Comparison of ENCODE assay signal across 2 cellular contexts in the genomic region with DNA sequence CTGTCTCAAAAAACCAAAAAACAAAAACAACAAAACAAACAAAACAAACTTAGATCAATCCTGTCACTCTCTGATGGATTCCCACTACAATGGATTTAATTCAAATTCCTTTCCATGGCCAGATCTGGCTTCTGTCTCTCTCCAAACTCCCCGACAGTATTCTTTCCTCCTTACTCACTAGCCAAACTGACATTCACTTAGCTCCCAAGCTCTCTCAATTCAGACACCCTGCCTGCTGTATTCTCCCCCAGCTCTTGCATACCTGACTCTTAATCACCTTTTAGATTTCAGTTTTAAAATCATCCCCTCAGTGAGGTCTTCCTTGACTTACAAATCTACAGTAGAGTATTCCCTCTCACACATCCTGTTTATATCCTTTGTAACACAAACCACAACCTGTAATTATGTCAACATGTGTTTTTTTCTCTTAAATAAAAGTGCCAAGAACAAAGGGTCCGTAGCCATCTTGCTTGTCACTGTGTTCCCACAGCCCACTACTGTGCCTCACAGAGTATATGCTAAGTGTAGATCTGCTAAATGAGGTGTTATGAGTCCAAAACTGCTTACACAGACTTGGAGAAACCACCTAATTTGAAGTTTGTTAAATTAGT.
TF ChIP-seq lines count a peak whose summit lies in the region.

No MANE protein-coding gene starts in this region.

TF ChIP-seq in IMR-90, 13 proteins besides CTCF, POLR2A, EP300 and RAD21:
- TF ChIP-seq FOS (IDR thresholded peaks at IDR 0.05; ENCODE audit: low read depth, low read length): no peak
- no peak for TF ChIP-seq CHD1 (IDR thresholded peaks at IDR 0.05; ENCODE audit: low read depth, low read length)
- no peak for TF ChIP-seq BHLHE40 (IDR thresholded peaks at IDR 0.05; ENCODE audit: low read depth, low read length)
- no peak for TF ChIP-seq NFE2L2 (IDR thresholded peaks at IDR 0.05; ENCODE audit: low read depth, low read length)
- no peak for TF ChIP-seq MXI1 (IDR thresholded peaks at IDR 0.05; ENCODE audit: borderline replicate concordance, low read depth, low read length)
- no peak for TF ChIP-seq RCOR1 (IDR thresholded peaks at IDR 0.05; ENCODE audit: insufficient replicate concordance, low read length)
- no peak for TF ChIP-seq CEBPB (IDR thresholded peaks at IDR 0.05; ENCODE audit: low read depth, low read length)
- TF ChIP-seq MAZ (IDR thresholded peaks at IDR 0.05; ENCODE audit: borderline replicate concordance, low read depth, low read length): no peak
- TF ChIP-seq, protein P1, sequence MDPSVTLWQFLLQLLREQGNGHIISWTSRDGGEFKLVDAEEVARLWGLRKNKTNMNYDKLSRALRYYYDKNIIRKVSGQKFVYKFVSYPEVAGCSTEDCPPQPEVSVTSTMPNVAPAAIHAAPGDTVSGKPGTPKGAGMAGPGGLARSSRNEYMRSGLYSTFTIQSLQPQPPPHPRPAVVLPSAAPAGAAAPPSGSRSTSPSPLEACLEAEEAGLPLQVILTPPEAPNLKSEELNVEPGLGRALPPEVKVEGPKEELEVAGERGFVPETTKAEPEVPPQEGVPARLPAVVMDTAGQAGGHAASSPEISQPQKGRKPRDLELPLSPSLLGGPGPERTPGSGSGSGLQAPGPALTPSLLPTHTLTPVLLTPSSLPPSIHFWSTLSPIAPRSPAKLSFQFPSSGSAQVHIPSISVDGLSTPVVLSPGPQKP (IDR thresholded peaks at IDR 0.05; ENCODE audit: borderline replicate concordance, low read depth, low read length): no peak
- TF ChIP-seq RFX5 (IDR thresholded peaks at IDR 0.05; ENCODE audit: low read depth, low read length): no peak
- TF ChIP-seq MAFK (IDR thresholded peaks at IDR 0.05; ENCODE audit: low read depth, low read length): no peak
- TF ChIP-seq SMC3 (IDR thresholded peaks at IDR 0.05; ENCODE audit: low read depth, low read length): no peak
- TF ChIP-seq, protein P2, sequence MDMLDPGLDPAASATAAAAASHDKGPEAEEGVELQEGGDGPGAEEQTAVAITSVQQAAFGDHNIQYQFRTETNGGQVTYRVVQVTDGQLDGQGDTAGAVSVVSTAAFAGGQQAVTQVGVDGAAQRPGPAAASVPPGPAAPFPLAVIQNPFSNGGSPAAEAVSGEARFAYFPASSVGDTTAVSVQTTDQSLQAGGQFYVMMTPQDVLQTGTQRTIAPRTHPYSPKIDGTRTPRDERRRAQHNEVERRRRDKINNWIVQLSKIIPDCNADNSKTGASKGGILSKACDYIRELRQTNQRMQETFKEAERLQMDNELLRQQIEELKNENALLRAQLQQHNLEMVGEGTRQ (IDR thresholded peaks at IDR 0.05; ENCODE audit: low read depth, low read length): no peak

TF ChIP-seq in GM12878, 131 proteins besides CTCF, POLR2A, EP300 and RAD21:
- no peak for TF ChIP-seq ZNF207 (IDR thresholded peaks at IDR 0.05; ENCODE audit: borderline replicate concordance)
- TF ChIP-seq, protein P3, sequence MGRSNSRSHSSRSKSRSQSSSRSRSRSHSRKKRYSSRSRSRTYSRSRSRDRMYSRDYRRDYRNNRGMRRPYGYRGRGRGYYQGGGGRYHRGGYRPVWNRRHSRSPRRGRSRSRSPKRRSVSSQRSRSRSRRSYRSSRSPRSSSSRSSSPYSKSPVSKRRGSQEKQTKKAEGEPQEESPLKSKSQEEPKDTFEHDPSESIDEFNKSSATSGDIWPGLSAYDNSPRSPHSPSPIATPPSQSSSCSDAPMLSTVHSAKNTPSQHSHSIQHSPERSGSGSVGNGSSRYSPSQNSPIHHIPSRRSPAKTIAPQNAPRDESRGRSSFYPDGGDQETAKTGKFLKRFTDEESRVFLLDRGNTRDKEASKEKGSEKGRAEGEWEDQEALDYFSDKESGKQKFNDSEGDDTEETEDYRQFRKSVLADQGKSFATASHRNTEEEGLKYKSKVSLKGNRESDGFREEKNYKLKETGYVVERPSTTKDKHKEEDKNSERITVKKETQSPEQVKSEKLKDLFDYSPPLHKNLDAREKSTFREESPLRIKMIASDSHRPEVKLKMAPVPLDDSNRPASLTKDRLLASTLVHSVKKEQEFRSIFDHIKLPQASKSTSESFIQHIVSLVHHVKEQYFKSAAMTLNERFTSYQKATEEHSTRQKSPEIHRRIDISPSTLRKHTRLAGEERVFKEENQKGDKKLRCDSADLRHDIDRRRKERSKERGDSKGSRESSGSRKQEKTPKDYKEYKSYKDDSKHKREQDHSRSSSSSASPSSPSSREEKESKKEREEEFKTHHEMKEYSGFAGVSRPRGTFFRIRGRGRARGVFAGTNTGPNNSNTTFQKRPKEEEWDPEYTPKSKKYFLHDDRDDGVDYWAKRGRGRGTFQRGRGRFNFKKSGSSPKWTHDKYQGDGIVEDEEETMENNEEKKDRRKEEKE (IDR thresholded peaks at IDR 0.05): no peak
- TF ChIP-seq, protein P4, sequence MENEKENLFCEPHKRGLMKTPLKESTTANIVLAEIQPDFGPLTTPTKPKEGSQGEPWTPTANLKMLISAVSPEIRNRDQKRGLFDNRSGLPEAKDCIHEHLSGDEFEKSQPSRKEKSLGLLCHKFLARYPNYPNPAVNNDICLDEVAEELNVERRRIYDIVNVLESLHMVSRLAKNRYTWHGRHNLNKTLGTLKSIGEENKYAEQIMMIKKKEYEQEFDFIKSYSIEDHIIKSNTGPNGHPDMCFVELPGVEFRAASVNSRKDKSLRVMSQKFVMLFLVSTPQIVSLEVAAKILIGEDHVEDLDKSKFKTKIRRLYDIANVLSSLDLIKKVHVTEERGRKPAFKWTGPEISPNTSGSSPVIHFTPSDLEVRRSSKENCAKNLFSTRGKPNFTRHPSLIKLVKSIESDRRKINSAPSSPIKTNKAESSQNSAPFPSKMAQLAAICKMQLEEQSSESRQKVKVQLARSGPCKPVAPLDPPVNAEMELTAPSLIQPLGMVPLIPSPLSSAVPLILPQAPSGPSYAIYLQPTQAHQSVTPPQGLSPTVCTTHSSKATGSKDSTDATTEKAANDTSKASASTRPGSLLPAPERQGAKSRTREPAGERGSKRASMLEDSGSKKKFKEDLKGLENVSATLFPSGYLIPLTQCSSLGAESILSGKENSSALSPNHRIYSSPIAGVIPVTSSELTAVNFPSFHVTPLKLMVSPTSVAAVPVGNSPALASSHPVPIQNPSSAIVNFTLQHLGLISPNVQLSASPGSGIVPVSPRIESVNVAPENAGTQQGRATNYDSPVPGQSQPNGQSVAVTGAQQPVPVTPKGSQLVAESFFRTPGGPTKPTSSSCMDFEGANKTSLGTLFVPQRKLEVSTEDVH (IDR thresholded peaks at IDR 0.05; ENCODE audit: low read depth, partially characterized antibody): no peak
